ENCODE assay signal across 17 cellular contexts in genomic region chr4:7001271-7001670, GRCh38. TPM values are rescaled to one million over a fixed set of nuclear protein-coding genes. Genes with fewer than 3 reads are reported as not detected.
DNase-seq lines count a peak whose midpoint lies in the region; ATAC-seq lines count a peak whose summit lies in the region.
"Had no signal": no experiment of that assay in that cellular context is flagged by ENCODE, and none has a peak within 500 bp of the region (broad histone marks: within the 10 kb centered on the region; RNA-seq: fewer than 3 reads in every experiment).

No MANE protein-coding gene starts in this region.

- POLR2A ChIA-PET in activated naive CD8-positive, alpha-beta T cell treated with anti-CD3 and anti-CD28 coated beads, Interleukin-2, amount 10 ng/mL, durations not matched to agents 7 days and 5 days (lab: Charles Lee) = no interaction called here

- H3K27me3 ChIP-seq in aorta (ENCODE audit: control insufficient read depth in 1 of 2, insufficient read depth in 2 of 2, low read length in 1 of 2) = no peaks in the 10 kb centered on the region
- H3K27me3 ChIP-seq: MG63, SJSA1 had no signal

- H3K9me3 ChIP-seq in T-helper 17 cell (ENCODE audit: control insufficient read depth, low read length, poor library complexity, severe bottlenecking) = no peaks in the 10 kb centered on the region
- H3K9me3 ChIP-seq in aorta (ENCODE audit: control insufficient read depth, low read length) = no peaks in the 10 kb centered on the region
- H3K9me3 ChIP-seq: MG63, SJSA1 had no signal

- H3K4me3 ChIP-seq in aorta (ENCODE audit: low read length in 2 of 2) = no peak overlapping the region
- H3K4me3 ChIP-seq: MG63, SJSA1 had no signal

- no peak for ATAC-seq in activated naive CD8-positive, alpha-beta T cell treated with anti-CD3 and anti-CD28 coated beads, Interleukin-2, amount 10 ng/mL, durations not matched to agents 7 days and 5 days (ENCODE audit: low read depth)
- ATAC-seq in T-helper 17 cell = no peak
- ATAC-seq in left lobe of liver = no peak
- no peak for ATAC-seq in aorta (ENCODE audit: low FRiP score)

- peaks cover 18% of the 10 kb centered on the region for H3K4me1 Mint-ChIP-seq in activated naive CD8-positive, alpha-beta T cell treated with anti-CD3 and anti-CD28 coated beads, Interleukin-2, amount 10 ng/mL, durations not matched to agents 7 days and 5 days
- H3K4me1 Mint-ChIP-seq in activated naive CD8-positive, alpha-beta T cell treated with anti-CD3 and anti-CD28 coated beads for 36 hours = peaks cover 5% of the 10 kb centered on the region
- H3K4me1 Mint-ChIP-seq in T-helper 17 cell = peaks cover 20% of the 10 kb centered on the region
- H3K4me1 Mint-ChIP-seq: B cell had no signal

- no peaks in the 10 kb centered on the region for H3K4me1 ChIP-seq in aorta (ENCODE audit: control insufficient read depth in 1 of 2, insufficient read depth in 2 of 2, low read length in 2 of 2)
- H3K4me1 ChIP-seq: SJSA1 had no signal

- no peak for DNase-seq in activated naive CD8-positive, alpha-beta T cell treated with anti-CD3 and anti-CD28 coated beads, Interleukin-2, amount 10 ng/mL, durations not matched to agents 7 days and 5 days
- DNase-seq in activated naive CD8-positive, alpha-beta T cell treated with anti-CD3 and anti-CD28 coated beads for 36 hours = no peak
- DNase-seq in T-helper 17 cell (no peak), left lobe of liver (ENCODE audit: low spot score) (peak; percentile 14), ureter (ENCODE audit: low spot score) (peak; percentile 33), NCI-H2227 (lab: John Stamatoyannopoulos, UW; ENCODE audit: unreplicated experiment) (no peak), aorta (no peak)
- DNase-seq: CD4-positive, alpha-beta memory T cell; DMS79; HFFc6; MG63; NCI-H1092; NCI-H345; NK-92 treated with Interleukin-12 subunit alpha and Interleukin-12 subunit beta, amount 100 ng/mL, for 24 hours had no signal

- H3K27ac ChIP-seq in aorta (ENCODE audit: low read depth in 1 of 2, low read length in 2 of 2) = no peak overlapping the region
- H3K27ac ChIP-seq: KMS-11, SJSA1 had no signal

- H3K9me3 Mint-ChIP-seq in activated naive CD8-positive, alpha-beta T cell treated with anti-CD3 and anti-CD28 coated beads, Interleukin-2, amount 10 ng/mL, durations not matched to agents 7 days and 5 days = no peaks in the 10 kb centered on the region
- H3K9me3 Mint-ChIP-seq in activated naive CD8-positive, alpha-beta T cell treated with anti-CD3 and anti-CD28 coated beads for 36 hours = no peaks in the 10 kb centered on the region
- H3K9me3 Mint-ChIP-seq: HFFc6 had no signal

- WGBS in aorta, 2 donors = 94 to 95% methylated on average over 7 of the region's 7 CpGs

- peaks cover 29% of the 10 kb centered on the region for H3K36me3 Mint-ChIP-seq in activated naive CD8-positive, alpha-beta T cell treated with anti-CD3 and anti-CD28 coated beads, Interleukin-2, amount 10 ng/mL, durations not matched to agents 7 days and 5 days
- H3K36me3 Mint-ChIP-seq in activated naive CD8-positive, alpha-beta T cell treated with anti-CD3 and anti-CD28 coated beads for 36 hours = peaks cover 25% of the 10 kb centered on the region
- H3K36me3 Mint-ChIP-seq in T-helper 17 cell (ENCODE audit: low read depth) = peaks cover 10% of the 10 kb centered on the region

- no peaks in the 10 kb centered on the region for H3K27me3 Mint-ChIP-seq in activated naive CD8-positive, alpha-beta T cell treated with anti-CD3 and anti-CD28 coated beads, Interleukin-2, amount 10 ng/mL, durations not matched to agents 7 days and 5 days
- H3K27me3 Mint-ChIP-seq in activated naive CD8-positive, alpha-beta T cell treated with anti-CD3 and anti-CD28 coated beads for 36 hours = no peaks in the 10 kb centered on the region
- H3K27me3 Mint-ChIP-seq in T-helper 17 cell = no peaks in the 10 kb centered on the region
- H3K27me3 Mint-ChIP-seq: B cell; CD4-positive, alpha-beta memory T cell had no signal

- no peak overlapping the region for H3K4me3 Mint-ChIP-seq in activated naive CD8-positive, alpha-beta T cell treated with anti-CD3 and anti-CD28 coated beads, Interleukin-2, amount 10 ng/mL, durations not matched to agents 7 days and 5 days
- H3K4me3 Mint-ChIP-seq in activated naive CD8-positive, alpha-beta T cell treated with anti-CD3 and anti-CD28 coated beads for 36 hours = no peak overlapping the region
- H3K4me3 Mint-ChIP-seq in T-helper 17 cell = no peak overlapping the region
- H3K4me3 Mint-ChIP-seq: B cell; CD4-positive, alpha-beta memory T cell; HFFc6 had no signal

- intact Hi-C loops in aorta (cut with DNase I) = no loop called here

- H3K36me3 ChIP-seq in aorta (ENCODE audit: control insufficient read depth in 1 of 2, insufficient read depth in 2 of 2, low read length in 1 of 2) = peaks cover 0 to 10% of the 10 kb centered on the region in 2 donors
- H3K36me3 ChIP-seq: SJSA1 had no signal

- H3K27ac Mint-ChIP-seq in activated naive CD8-positive, alpha-beta T cell treated with anti-CD3 and anti-CD28 coated beads, Interleukin-2, amount 10 ng/mL, durations not matched to agents 7 days and 5 days = peak overlapping the region; percentile 36
- H3K27ac Mint-ChIP-seq in activated naive CD8-positive, alpha-beta T cell treated with anti-CD3 and anti-CD28 coated beads for 36 hours = no peak overlapping the region
- peak overlapping the region; percentile 37 for H3K27ac Mint-ChIP-seq in T-helper 17 cell
- H3K27ac Mint-ChIP-seq: B cell, HFFc6 had no signal

RNA-seq across cellular contexts. Expression of gene TADA2B, which starts 41.9 kb away (rescaled TPM):
- 10 to 100 TPM; 25.8 to 27.1 TPM for total RNA-seq in activated naive CD8-positive, alpha-beta T cell treated with anti-CD3 and anti-CD28 coated beads, Interleukin-2, amount 10 ng/mL, durations not matched to agents 7 days and 5 days
- 10 to 100 TPM; 10.3 to 11.2 TPM for total RNA-seq in activated naive CD8-positive, alpha-beta T cell treated with anti-CD3 and anti-CD28 coated beads for 36 hours
- 10 to 100 TPM; 31.8 to 40.9 TPM for total RNA-seq in T-helper 17 cell
- total RNA-seq in left lobe of liver = 18.6 TPM
- 20.0 TPM for total RNA-seq in ureter
- 10 to 100 TPM; 18.1 to 19.2 TPM for total RNA-seq in aorta
- polyA plus RNA-seq in aorta = 1 to 10 TPM; 6.5 to 8.4 TPM

Comparison
In these comparisons a context has a peak if more than half of its experiments do, and no peak if none do; other contexts are left out.
1. DNase-seq: peak in left lobe of liver (single experiment) and ureter (single experiment); none in activated naive CD8-positive, alpha-beta T cell treated with anti-CD3 and anti-CD28 coated beads, Interleukin-2, amount 10 ng/mL, durations not matched to agents 7 days and 5 days (single experiment), activated naive CD8-positive, alpha-beta T cell treated with anti-CD3 and anti-CD28 coated beads for 36 hours (single experiment), T-helper 17 cell (0 of 3), NCI-H2227 (single experiment) and aorta (0 of 2).